11 cellular contexts compared by ENCODE assay signal in genomic region chr16:4488486-4488967, GRCh38. TPM values are rescaled to one million over a fixed set of nuclear protein-coding genes. Genes with fewer than 3 reads are reported as not detected.
DNase-seq lines count a peak whose midpoint lies in the region; ATAC-seq, FAIRE-seq and TF ChIP-seq lines count a peak whose summit lies in the region.
"Had no signal": no experiment of that assay in that cellular context is flagged by ENCODE, and none has a peak within 500 bp of the region (broad histone marks: within the 10 kb centered on the region; RNA-seq: fewer than 3 reads in every experiment).

No MANE protein-coding gene starts in this region.

- H3K9me3 ChIP-seq in small intestine (ENCODE audit: control insufficient read depth, low read depth): no peaks in the 10 kb centered on the region
- H3K9me3 ChIP-seq: pancreas had no signal

- H3K4me3 Mint-ChIP-seq in HFFc6: peak overlapping the region; percentile 52; the same call in 1 of the 2 replicates
- H3K4me3 Mint-ChIP-seq: H9 had no signal

- H3K36me3 ChIP-seq in small intestine (ENCODE audit: control insufficient read depth in 2 of 2, insufficient read depth in 2 of 2, low read length in 2 of 2): peaks cover 0 to 10% of the 10 kb centered on the region in 2 donors

- peaks cover 60% of the 10 kb centered on the region for H3K4me1 Mint-ChIP-seq in HFFc6 (ENCODE audit: low read depth)
- H3K4me1 Mint-ChIP-seq: H9 had no signal

- peak overlapping the region; percentile 95 for H3K27ac Mint-ChIP-seq in HFFc6

- peak overlapping the region; percentile 54 to 61 for H3K27ac ChIP-seq in small intestine (ENCODE audit: low read depth in 1 of 2, low read length in 1 of 2)

- no peak for DNase-seq in HFFc6
- DNase-seq in T-helper 22 cell (ENCODE audit: low read depth): peak; percentile 9
- peak; percentile 5 for DNase-seq in fibroblast of mammary gland (ENCODE audit: low read depth)
- DNase-seq in small intestine: peak; percentile 54
- DNase-seq in HuH-7 (ENCODE audit: low spot score): no peak
- no peak for DNase-seq in nucleus accumbens (lab: John Stamatoyannopoulos, UW)
- DNase-seq: H9, NCI-H1694, pancreas, RPMI8226 had no signal

- TF ChIP-seq CTCF in HFFc6 (IDR thresholded peaks at IDR 0.05): no peak
- no peak for TF ChIP-seq CTCF in fibroblast of mammary gland (conservative IDR thresholded peaks at IDR 0.05; ENCODE audit: control insufficient read depth, insufficient read depth, low read depth, low read length)

- FAIRE-seq in small intestine (lab: Jason Lieb, UNC): no peak
- FAIRE-seq: pancreas had no signal

- no peaks in the 10 kb centered on the region for H3K27me3 Mint-ChIP-seq in HFFc6 (ENCODE audit: insufficient read depth)

- WGBS in small intestine, 3 donors: 70 to 90% (median 83%) methylated on average over 1 of the region's 1 CpG

- no peaks in the 10 kb centered on the region for H3K9me3 Mint-ChIP-seq in HFFc6
- H3K9me3 Mint-ChIP-seq: H9 had no signal

- ATAC-seq in HG03280 (IDR thresholded peaks at IDR 0.05; ENCODE audit: unreplicated experiment): no peak

- H3K36me3 Mint-ChIP-seq in HFFc6 (ENCODE audit: low read depth): peaks cover 22% of the 10 kb centered on the region

- no peaks in the 10 kb centered on the region for H3K27me3 ChIP-seq in small intestine (ENCODE audit: control insufficient read depth in 2 of 2, insufficient read depth in 2 of 2, low read length in 2 of 2)
- H3K27me3 ChIP-seq: pancreas had no signal

- H3K4me3 ChIP-seq in fibroblast of mammary gland (ENCODE audit: control insufficient read depth, low read depth, low read length): no peak overlapping the region
- H3K4me3 ChIP-seq in small intestine (ENCODE audit: low read depth in 1 of 2, low read length in 2 of 2): no peak overlapping the region
- H3K4me3 ChIP-seq: pancreas had no signal

- H3K4me1 ChIP-seq in small intestine (ENCODE audit: control insufficient read depth in 2 of 2, insufficient read depth in 1 of 2, low read depth in 1 of 2, low read length in 1 of 2): no peaks in the 10 kb centered on the region

RNA-seq across cellular contexts. Expression of gene HMOX2, which starts 12.3 kb away (rescaled TPM):
- total RNA-seq in HFFc6 (2021; fragmentation: NEBNext Ultra II Directional; extraction: Animal tissue kit (Norgen Biotek cat#: 25700)): 10 to 100 TPM; 45.2 to 60.5 (median 54.9) TPM
- 10 to 100 TPM; 62.7 to 89.7 (median 86.5) TPM for polyA plus RNA-seq in small intestine

RNA-seq across cellular contexts. Expression of gene NMRAL1, which starts 14.1 kb away (rescaled TPM):
- 10 to 100 TPM; 26.2 to 37.2 (median 33.7) TPM for total RNA-seq in HFFc6 (2021; fragmentation: NEBNext Ultra II Directional; extraction: Animal tissue kit (Norgen Biotek cat#: 25700))
- 10 to 100 TPM; 53.9 to 70.9 (median 58.1) TPM for polyA plus RNA-seq in small intestine

RNA-seq across cellular contexts. Expression of gene CDIP1, which starts 50.0 kb away (rescaled TPM):
- total RNA-seq in HFFc6 (2021; fragmentation: NEBNext Ultra II Directional; extraction: Animal tissue kit (Norgen Biotek cat#: 25700)): 1 to 10 TPM; 5.0 to 8.3 (median 6.4) TPM
- 10 to 100 TPM; 26.5 to 49.9 (median 37.0) TPM for polyA plus RNA-seq in small intestine

Comparison
In these comparisons a context has a peak if more than half of its experiments do, and no peak if none do; other contexts are left out.
1. DNase-seq: peak in T-helper 22 cell (single experiment), fibroblast of mammary gland (single experiment) and small intestine (single experiment); none in HFFc6 (single experiment), HuH-7 (single experiment) and nucleus accumbens (0 of 56).